Comparison of ENCODE assay signal across 25 cellular contexts in genomic region chr10:43190775-43191174, GRCh38. TPM values are rescaled to one million over a fixed set of nuclear protein-coding genes. Genes with fewer than 3 reads are reported as not detected.
DNase-seq lines count a peak whose midpoint lies in the region; ATAC-seq and TF ChIP-seq lines count a peak whose summit lies in the region.
"Had no signal": no experiment of that assay in that cellular context is flagged by ENCODE, and none has a peak within 500 bp of the region (broad histone marks: within the 10 kb centered on the region; RNA-seq: fewer than 3 reads in every experiment).

No MANE protein-coding gene starts in this region.

- intact Hi-C loops in dorsolateral prefrontal cortex (cut with DNase I) = loop anchor here in 1 of 2 donors (5.0 kb wide), 1 partner anchor 53 kb away; the partner anchor contains the start of gene CSGALNACT2

- no peaks in the 10 kb centered on the region; the same call in 1 of the 2 replicates for H3K27me3 Mint-ChIP-seq in HFFc6 (ENCODE audit: insufficient read depth)
- no peaks in the 10 kb centered on the region for H3K27me3 Mint-ChIP-seq in endothelial cell (ENCODE audit: unreplicated experiment)
- H3K27me3 Mint-ChIP-seq: memory B cell; naive thymus-derived CD4-positive, alpha-beta T cell; stimulated activated naive CD8-positive, alpha-beta T cell treated with anti-CD3 and anti-CD28 coated beads, Interleukin-15, amount 100 ng/mL, for 72 hours; type B pancreatic cell had no signal

- no peaks in the 10 kb centered on the region for H3K27me3 ChIP-seq in dorsolateral prefrontal cortex
- H3K27me3 ChIP-seq: ovary had no signal

- no peak for TF ChIP-seq CTCF in AG10803 (conservative IDR thresholded peaks at IDR 0.05; ENCODE audit: low read length)
- no peak for TF ChIP-seq CTCF in HFFc6 (IDR thresholded peaks at IDR 0.05)
- no peak for TF ChIP-seq CTCF in dorsolateral prefrontal cortex (IDR thresholded peaks at IDR 0.05 in 54 of 56, conservative IDR thresholded peaks at IDR 0.05 in 2 of 56; ENCODE audit: low read depth in 1 of 56, partially characterized antibody in 56 of 56)
- TF ChIP-seq CTCF in endothelial cell (IDR thresholded peaks at IDR 0.05; ENCODE audit: unreplicated experiment) = no peak

- ATAC-seq in HG02884 (IDR thresholded peaks at IDR 0.05; ENCODE audit: unreplicated experiment) = no peak
- ATAC-seq: K562; naive thymus-derived CD4-positive, alpha-beta T cell; right cardiac atrium; stimulated activated naive CD8-positive, alpha-beta T cell treated with anti-CD3 and anti-CD28 coated beads, Interleukin-15, amount 100 ng/mL, for 72 hours had no signal

- H3K4me1 Mint-ChIP-seq in HFFc6 (ENCODE audit: low read depth) = peaks cover 15% of the 10 kb centered on the region
- H3K4me1 Mint-ChIP-seq in endothelial cell (ENCODE audit: unreplicated experiment) = no peaks in the 10 kb centered on the region
- H3K4me1 Mint-ChIP-seq: memory B cell; stimulated activated naive CD8-positive, alpha-beta T cell treated with anti-CD3 and anti-CD28 coated beads, Interleukin-15, amount 100 ng/mL, for 72 hours had no signal

- peaks cover 7% of the 10 kb centered on the region; the same call in 1 of the 2 replicates for H3K36me3 Mint-ChIP-seq in HFFc6 (ENCODE audit: low read depth)
- no peaks in the 10 kb centered on the region for H3K36me3 Mint-ChIP-seq in endothelial cell (ENCODE audit: low read depth, unreplicated experiment)

- H3K4me3 ChIP-seq in AG10803 (ENCODE audit: low read length) (no peak overlapping the region), dorsolateral prefrontal cortex (peak overlapping the region in 12 of 59 donors; percentile 1 to 18 (median 9))
- H3K4me3 ChIP-seq: HAP-1, K562, ovary had no signal

- H3K27ac ChIP-seq in dorsolateral prefrontal cortex = peak overlapping the region in 45 of 59 donors; percentile 0 to 86 (median 55)
- H3K27ac ChIP-seq: epithelial cell of prostate, ovary had no signal

- peak; percentile 77 for DNase-seq in AG10803 (ENCODE audit: low read depth)
- peak; percentile 35 for DNase-seq in HFFc6
- no peak for DNase-seq in dorsolateral prefrontal cortex
- peak; percentile 62 for DNase-seq in medulla oblongata (ENCODE audit: extremely low spot score)
- no peak for DNase-seq in NCI-H2227 (lab: John Stamatoyannopoulos, UW; ENCODE audit: unreplicated experiment)
- no peak for DNase-seq in endothelial cell (ENCODE audit: low spot score)
- no peak for DNase-seq in NCI-H128 (lab: John Stamatoyannopoulos, UW; ENCODE audit: unreplicated experiment)
- DNase-seq: ACHN; activated CD4-positive, alpha-beta T cell treated with anti-CD3 and anti-CD28 coated beads, Interleukin-2, amount 50 U/mL, for 4 hours; activated CD8-positive, alpha-beta memory T cell treated with anti-CD3 and anti-CD28 coated beads, Interleukin-2, amount 50 U/mL, for 48 hours; kidney glomerular epithelial cell; naive thymus-derived CD4-positive, alpha-beta T cell; NCI-H146; NCI-H2171; NCI-H526; ovary; right cardiac atrium; stimulated activated naive CD8-positive, alpha-beta T cell treated with anti-CD3 and anti-CD28 coated beads, Interleukin-15, amount 100 ng/mL, for 72 hours had no signal

- H3K9me3 Mint-ChIP-seq in HFFc6 (no peaks in the 10 kb centered on the region), endothelial cell (ENCODE audit: unreplicated experiment) (no peaks in the 10 kb centered on the region)
- H3K9me3 Mint-ChIP-seq: stimulated activated naive CD8-positive, alpha-beta T cell treated with anti-CD3 and anti-CD28 coated beads, Interleukin-15, amount 100 ng/mL, for 72 hours; T-helper 2 cell treated with Interferon-gamma antibody and Interleukin-4, amounts not matched to agents 5 μg/mL and 100 μg/mL, for 36 hours; type B pancreatic cell had no signal

- H3K4me3 Mint-ChIP-seq in HFFc6 = no peak overlapping the region
- no peak overlapping the region for H3K4me3 Mint-ChIP-seq in endothelial cell (ENCODE audit: unreplicated experiment)
- H3K4me3 Mint-ChIP-seq: memory B cell; naive thymus-derived CD4-positive, alpha-beta T cell; stimulated activated naive CD8-positive, alpha-beta T cell treated with anti-CD3 and anti-CD28 coated beads, Interleukin-15, amount 100 ng/mL, for 72 hours; T-helper 2 cell treated with Interferon-gamma antibody and Interleukin-4, amounts not matched to agents 5 μg/mL and 100 μg/mL, for 36 hours; type B pancreatic cell had no signal

- H3K27ac Mint-ChIP-seq in HFFc6 = peak overlapping the region; percentile 42
- H3K27ac Mint-ChIP-seq in endothelial cell (ENCODE audit: unreplicated experiment) = no peak overlapping the region
- H3K27ac Mint-ChIP-seq: memory B cell; T-helper 2 cell treated with Interferon-gamma antibody and Interleukin-4, amounts not matched to agents 5 μg/mL and 100 μg/mL, for 36 hours; type B pancreatic cell had no signal

RNA-seq across cellular contexts. Expression of gene CSGALNACT2, which starts 52.5 kb away (rescaled TPM):
- total RNA-seq in HFFc6 (2021; fragmentation: NEBNext Ultra II Directional; extraction: Animal tissue kit (Norgen Biotek cat#: 25700)) = 10 to 100 TPM; 18.0 to 20.8 (median 18.6) TPM
- total RNA-seq in dorsolateral prefrontal cortex = 10 to 100 TPM; 18.7 to 36.1 (median 23.8) TPM
- 3.8 TPM for total RNA-seq in endothelial cell (ENCODE audit: unreplicated experiment)

Comparison
In these comparisons a context has a peak if more than half of its experiments do, and no peak if none do; other contexts are left out.
1. DNase-seq: peak in AG10803 (single experiment), HFFc6 (single experiment) and medulla oblongata (single experiment); none in dorsolateral prefrontal cortex (0 of 10), NCI-H2227 (single experiment), endothelial cell (single experiment) and NCI-H128 (single experiment).